32 cellular contexts compared by ENCODE assay signal in genomic region chr15:89795996-89796395, GRCh38. TPM values are rescaled to one million over a fixed set of nuclear protein-coding genes. Genes with fewer than 3 reads are reported as not detected.
"Had no signal": no experiment of that assay in that cellular context is flagged by ENCODE, and none has a peak within 500 bp of the region (broad histone marks: within the 10 kb centered on the region; RNA-seq: fewer than 3 reads in every experiment).

No MANE protein-coding gene starts in this region.

- H3K4me3 Mint-ChIP-seq: activated CD4-positive, alpha-beta memory T cell treated with anti-CD3 and anti-CD28 coated beads for 36 hours; activated CD4-positive, alpha-beta T cell treated with anti-CD3 and anti-CD28 coated beads for 36 hours; activated CD4-positive, alpha-beta T cell treated with anti-CD3 and anti-CD28 coated beads, Interleukin-2, amount 10 ng/mL, durations not matched to agents 24 days and 14 days; activated CD8-positive, alpha-beta memory T cell treated with anti-CD3 and anti-CD28 coated beads, Interleukin-2, amount 10 ng/mL, durations not matched to agents 7 days and 5 days; activated CD8-positive, alpha-beta T cell treated with anti-CD3 and anti-CD28 coated beads, Interleukin-2, amount 10 ng/mL, durations not matched to agents 7 days and 5 days; activated naive CD4-positive, alpha-beta T cell treated with anti-CD3 and anti-CD28 coated beads, Interleukin-2, amount 10 ng/mL, durations not matched to agents 7 days and 5 days; activated naive CD8-positive, alpha-beta T cell treated with anti-CD3 and anti-CD28 coated beads, Interleukin-2, amount 10 ng/mL, durations not matched to agents 7 days and 5 days; activated T-helper 1 cell treated with anti-CD3 and anti-CD28 coated beads, Interleukin-12 subunit alpha, Interleukin-12 subunit beta, Interleukin-2, Interleukin-4 antibody, amounts not matched to agents 30 ng/mL and 10 ng/mL and 1 ng/mL, durations not matched to agents 14 hours and 24 hours and 36 hours; central memory CD8-positive, alpha-beta T cell; dendritic cell treated with granulocyte-macrophage colony-stimulating factor and Interleukin-4, amounts not matched to agents 40 ng/mL and 50 ng/mL, for 4 days; endodermal cell had no signal

- H3K36me3 Mint-ChIP-seq: activated CD4-positive, alpha-beta memory T cell treated with anti-CD3 and anti-CD28 coated beads for 36 hours; activated CD8-positive, alpha-beta memory T cell treated with anti-CD3 and anti-CD28 coated beads, Interleukin-2, amount 10 ng/mL, durations not matched to agents 7 days and 5 days; activated naive CD4-positive, alpha-beta T cell treated with anti-CD3 and anti-CD28 coated beads, Interleukin-2, amount 10 ng/mL, durations not matched to agents 7 days and 5 days; activated naive CD4-positive, alpha-beta T cell treated with anti-CD3 and anti-CD28 coated beads, Interleukin-2, amount 50 U/mL, for 72 hours; activated naive CD8-positive, alpha-beta T cell treated with anti-CD3 and anti-CD28 coated beads, Interleukin-2, amount 10 ng/mL, durations not matched to agents 7 days and 5 days had no signal

- H3K9me3 ChIP-seq: body of pancreas had no signal

- DNase-seq: activated CD4-positive, alpha-beta memory T cell treated with anti-CD3 and anti-CD28 coated beads for 36 hours; activated CD4-positive, alpha-beta T cell treated with anti-CD3 and anti-CD28 coated beads for 36 hours; activated CD4-positive, alpha-beta T cell treated with anti-CD3 and anti-CD28 coated beads, Interleukin-2, amount 10 ng/mL, durations not matched to agents 24 days and 14 days; activated CD4-positive, CD25-positive, alpha-beta regulatory T cell; activated CD4-positive, CD25-positive, alpha-beta regulatory T cell treated with anti-CD3 and anti-CD28 coated beads, Interleukin-2, amount 50 U/mL, for 72 hours; activated CD8-positive, alpha-beta memory T cell treated with anti-CD3 and anti-CD28 coated beads, Interleukin-2, amount 10 ng/mL, durations not matched to agents 7 days and 5 days; activated CD8-positive, alpha-beta memory T cell treated with anti-CD3 and anti-CD28 coated beads, Interleukin-2, amount 50 U/mL, for 4 hours; activated CD8-positive, alpha-beta T cell treated with anti-CD3 and anti-CD28 coated beads, Interleukin-2, amount 10 ng/mL, durations not matched to agents 7 days and 5 days; activated effector memory CD4-positive, alpha-beta T cell treated with anti-CD3 and anti-CD28 coated beads, Interleukin-2, amount 50 U/mL, for 16 hours; activated naive CD4-positive, alpha-beta T cell treated with anti-CD3 and anti-CD28 coated beads, Interleukin-2, amount 10 ng/mL, durations not matched to agents 7 days and 5 days; activated naive CD8-positive, alpha-beta T cell treated with anti-CD3 and anti-CD28 coated beads, Interleukin-2, amount 10 ng/mL, durations not matched to agents 7 days and 5 days; activated T-cell treated with anti-CD3 and anti-CD28 coated beads, Interleukin-2, amount 50 U/mL, for 1 hour; activated T-cell treated with anti-CD3 and anti-CD28 coated beads, Interleukin-2, amount 50 U/mL, for 48 hours; amniotic stem cell; anterior cingulate cortex; body of pancreas; dorsolateral prefrontal cortex; effector memory CD4-positive, alpha-beta T cell; endodermal cell; foreskin fibroblast; head of caudate nucleus; T-helper 2 cell had no signal

- H3K27ac ChIP-seq: dorsolateral prefrontal cortex had no signal

- H3K4me3 ChIP-seq: body of pancreas, coronary artery, dorsolateral prefrontal cortex had no signal

- H3K9me3 Mint-ChIP-seq: activated CD4-positive, alpha-beta T cell treated with anti-CD3 and anti-CD28 coated beads, Interleukin-2, amount 10 ng/mL, durations not matched to agents 24 days and 14 days; activated naive CD4-positive, alpha-beta T cell treated with anti-CD3 and anti-CD28 coated beads, Interleukin-2, amount 10 ng/mL, durations not matched to agents 7 days and 5 days; activated naive CD8-positive, alpha-beta T cell treated with anti-CD3 and anti-CD28 coated beads, Interleukin-2, amount 10 ng/mL, durations not matched to agents 7 days and 5 days; activated T-helper 1 cell treated with anti-CD3 and anti-CD28 coated beads, Interleukin-12 subunit alpha, Interleukin-12 subunit beta, Interleukin-2, Interleukin-4 antibody, amounts not matched to agents 30 ng/mL and 10 ng/mL and 1 ng/mL, durations not matched to agents 14 hours and 24 hours and 36 hours; activated T-helper 2 cell treated with anti-CD3 and anti-CD28 coated beads, Interferon-gamma antibody, Interleukin-2, Interleukin-4, amounts not matched to agents 10 μg/mL and 5 μg/mL and 100 μg/mL, durations not matched to agents 14 hours and 24 hours and 36 hours; dendritic cell treated with granulocyte-macrophage colony-stimulating factor and Interleukin-4, amounts not matched to agents 40 ng/mL and 50 ng/mL, for 4 days had no signal

- ATAC-seq: activated CD4-positive, alpha-beta T cell treated with anti-CD3 and anti-CD28 coated beads for 36 hours; activated CD8-positive, alpha-beta memory T cell treated with anti-CD3 and anti-CD28 coated beads, Interleukin-2, amount 10 ng/mL, durations not matched to agents 7 days and 5 days; activated CD8-positive, alpha-beta T cell treated with anti-CD3 and anti-CD28 coated beads, Interleukin-2, amount 10 ng/mL, durations not matched to agents 7 days and 5 days; activated naive CD4-positive, alpha-beta T cell treated with anti-CD3 and anti-CD28 coated beads, Interleukin-2, amount 50 U/mL, for 72 hours; body of pancreas; esophagus mucosa had no signal

- H3K27me3 Mint-ChIP-seq: dendritic cell treated with granulocyte-macrophage colony-stimulating factor and Interleukin-4, amounts not matched to agents 40 ng/mL and 50 ng/mL, for 4 days had no signal

- H3K27me3 ChIP-seq: body of pancreas, dorsolateral prefrontal cortex had no signal

- H3K4me1 Mint-ChIP-seq: activated CD4-positive, alpha-beta T cell treated with anti-CD3 and anti-CD28 coated beads for 36 hours; activated CD4-positive, alpha-beta T cell treated with anti-CD3 and anti-CD28 coated beads, Interleukin-2, amount 10 ng/mL, durations not matched to agents 24 days and 14 days; activated CD8-positive, alpha-beta memory T cell treated with anti-CD3 and anti-CD28 coated beads, Interleukin-2, amount 10 ng/mL, durations not matched to agents 7 days and 5 days; activated naive CD4-positive, alpha-beta T cell treated with anti-CD3 and anti-CD28 coated beads, Interleukin-2, amount 10 ng/mL, durations not matched to agents 7 days and 5 days; activated naive CD8-positive, alpha-beta T cell treated with anti-CD3 and anti-CD28 coated beads, Interleukin-2, amount 10 ng/mL, durations not matched to agents 7 days and 5 days; central memory CD8-positive, alpha-beta T cell; endodermal cell had no signal

- H3K27ac Mint-ChIP-seq: activated CD4-positive, alpha-beta memory T cell treated with anti-CD3 and anti-CD28 coated beads for 36 hours; activated CD4-positive, alpha-beta T cell treated with anti-CD3 and anti-CD28 coated beads for 36 hours; activated CD4-positive, alpha-beta T cell treated with anti-CD3 and anti-CD28 coated beads, Interleukin-2, amount 10 ng/mL, durations not matched to agents 24 days and 14 days; activated CD8-positive, alpha-beta memory T cell treated with anti-CD3 and anti-CD28 coated beads, Interleukin-2, amount 10 ng/mL, durations not matched to agents 7 days and 5 days; activated CD8-positive, alpha-beta T cell treated with anti-CD3 and anti-CD28 coated beads, Interleukin-2, amount 10 ng/mL, durations not matched to agents 7 days and 5 days; activated naive CD4-positive, alpha-beta T cell treated with anti-CD3 and anti-CD28 coated beads, Interleukin-2, amount 10 ng/mL, durations not matched to agents 7 days and 5 days; activated naive CD4-positive, alpha-beta T cell treated with anti-CD3 and anti-CD28 coated beads, Interleukin-2, amount 50 U/mL, for 72 hours; activated naive CD8-positive, alpha-beta T cell treated with anti-CD3 and anti-CD28 coated beads, Interleukin-2, amount 10 ng/mL, durations not matched to agents 7 days and 5 days; activated T-helper 1 cell treated with anti-CD3 and anti-CD28 coated beads, Interleukin-12 subunit alpha, Interleukin-12 subunit beta, Interleukin-2, Interleukin-4 antibody, amounts not matched to agents 30 ng/mL and 10 ng/mL and 1 ng/mL, durations not matched to agents 14 hours and 24 hours and 36 hours; activated T-helper 2 cell treated with anti-CD3 and anti-CD28 coated beads, Interferon-gamma antibody, Interleukin-2, Interleukin-4, amounts not matched to agents 10 μg/mL and 5 μg/mL and 100 μg/mL, durations not matched to agents 14 hours and 24 hours and 36 hours; dendritic cell treated with granulocyte-macrophage colony-stimulating factor and Interleukin-4, amounts not matched to agents 40 ng/mL and 50 ng/mL, for 4 days; endodermal cell had no signal

RNA-seq across cellular contexts. Expression of gene ANPEP, which starts 18.7 kb away (rescaled TPM):
- total RNA-seq: activated CD8-positive, alpha-beta memory T cell treated with anti-CD3 and anti-CD28 coated beads for 36 hours had no signal

RNA-seq across cellular contexts. Expression of gene MESP2, which starts 19.9 kb away (rescaled TPM):
- total RNA-seq: activated CD4-positive, alpha-beta memory T cell treated with anti-CD3 and anti-CD28 coated beads for 36 hours; activated CD4-positive, alpha-beta T cell treated with anti-CD3 and anti-CD28 coated beads, Interleukin-2, amount 10 ng/mL, durations not matched to agents 24 days and 14 days; activated CD8-positive, alpha-beta memory T cell treated with anti-CD3 and anti-CD28 coated beads for 36 hours; activated CD8-positive, alpha-beta memory T cell treated with anti-CD3 and anti-CD28 coated beads, Interleukin-2, amount 10 ng/mL, durations not matched to agents 7 days and 5 days; activated CD8-positive, alpha-beta T cell treated with anti-CD3 and anti-CD28 coated beads, Interleukin-2, amount 10 ng/mL, durations not matched to agents 7 days and 5 days; activated naive CD4-positive, alpha-beta T cell treated with anti-CD3 and anti-CD28 coated beads, Interleukin-2, amount 50 U/mL, for 72 hours; activated naive CD8-positive, alpha-beta T cell treated with anti-CD3 and anti-CD28 coated beads, Interleukin-2, amount 10 ng/mL, durations not matched to agents 7 days and 5 days; frontal cortex; T-helper 1 cell treated with Interleukin-12 subunit alpha and Interleukin-12 subunit beta and Interleukin-4 antibody, amounts not matched to agents 30 ng/mL and 1 ng/mL, for 36 hours had no signal
